Comparison of ENCODE assay signal across 29 cellular contexts in the genomic region with DNA sequence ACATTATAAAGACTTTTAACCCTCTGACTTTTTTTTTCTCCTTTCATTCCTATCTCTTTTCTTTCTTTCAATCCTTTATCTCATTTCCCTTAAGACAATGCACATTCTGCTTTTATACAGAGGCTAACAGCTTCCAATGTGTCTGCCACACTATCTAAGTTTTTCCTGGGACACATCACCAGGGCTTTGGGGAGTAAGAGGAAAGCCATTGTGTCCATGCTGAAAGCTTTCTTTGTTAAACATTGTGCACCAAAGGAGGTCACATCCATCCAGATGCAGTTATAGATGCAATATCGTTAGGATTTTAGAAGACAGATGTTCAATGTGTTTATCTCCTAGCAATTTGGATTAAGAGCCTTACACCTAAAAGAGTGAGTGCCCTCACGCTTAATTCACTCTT.
"Had no signal": no experiment of that assay in that cellular context is flagged by ENCODE, and none has a peak within 500 bp of the region (broad histone marks: within the 10 kb centered on the region; RNA-seq: fewer than 3 reads in every experiment).

No MANE protein-coding gene starts in this region.

- DNase-seq: activated CD4-positive, alpha-beta memory T cell treated with anti-CD3 and anti-CD28 coated beads for 36 hours; activated CD4-positive, alpha-beta T cell treated with anti-CD3 and anti-CD28 coated beads for 36 hours; activated CD4-positive, alpha-beta T cell treated with anti-CD3 and anti-CD28 coated beads, Interleukin-2, amount 10 ng/mL, durations not matched to agents 24 days and 14 days; activated CD4-positive, CD25-positive, alpha-beta regulatory T cell; activated CD4-positive, CD25-positive, alpha-beta regulatory T cell treated with anti-CD3 and anti-CD28 coated beads, Interleukin-2, amount 50 U/mL, for 72 hours; activated CD8-positive, alpha-beta memory T cell treated with anti-CD3 and anti-CD28 coated beads, Interleukin-2, amount 10 ng/mL, durations not matched to agents 7 days and 5 days; activated CD8-positive, alpha-beta memory T cell treated with anti-CD3 and anti-CD28 coated beads, Interleukin-2, amount 50 U/mL, for 4 hours; activated CD8-positive, alpha-beta T cell treated with anti-CD3 and anti-CD28 coated beads, Interleukin-2, amount 10 ng/mL, durations not matched to agents 7 days and 5 days; activated effector memory CD4-positive, alpha-beta T cell treated with anti-CD3 and anti-CD28 coated beads, Interleukin-2, amount 50 U/mL, for 16 hours; activated naive CD4-positive, alpha-beta T cell treated with anti-CD3 and anti-CD28 coated beads for 36 hours; activated naive CD8-positive, alpha-beta T cell treated with anti-CD3 and anti-CD28 coated beads for 36 hours; activated naive CD8-positive, alpha-beta T cell treated with anti-CD3 and anti-CD28 coated beads, Interleukin-2, amount 50 U/mL, for 24 hours; activated T-cell treated with anti-CD3 and anti-CD28 coated beads, Interleukin-2, amount 50 U/mL, for 1 hour; activated T-cell treated with anti-CD3 and anti-CD28 coated beads, Interleukin-2, amount 50 U/mL, for 48 hours; adrenal gland; amygdala; aorta; body of pancreas; caudate nucleus; cortex of kidney; dermis blood vessel endothelial cell; effector CD4-positive, alpha-beta T cell; effector memory CD8-positive, alpha-beta T cell; erythroblast; foreskin keratinocyte; gastrocnemius medialis; T-helper 1 cell; T-helper 17 cell; T1000 had no signal

- ATAC-seq: activated CD4-positive, alpha-beta T cell treated with anti-CD3 and anti-CD28 coated beads for 36 hours; activated CD8-positive, alpha-beta memory T cell treated with anti-CD3 and anti-CD28 coated beads, Interleukin-2, amount 10 ng/mL, durations not matched to agents 7 days and 5 days; activated CD8-positive, alpha-beta T cell treated with anti-CD3 and anti-CD28 coated beads, Interleukin-2, amount 10 ng/mL, durations not matched to agents 7 days and 5 days; activated naive CD8-positive, alpha-beta T cell treated with anti-CD3 and anti-CD28 coated beads, Interleukin-2, amount 50 U/mL, for 24 hours; body of pancreas; effector memory CD8-positive, alpha-beta T cell; foreskin keratinocyte; gastrocnemius medialis; T-helper 17 cell had no signal
